ENCODE assay signal across 10 cellular contexts in the genomic region with DNA sequence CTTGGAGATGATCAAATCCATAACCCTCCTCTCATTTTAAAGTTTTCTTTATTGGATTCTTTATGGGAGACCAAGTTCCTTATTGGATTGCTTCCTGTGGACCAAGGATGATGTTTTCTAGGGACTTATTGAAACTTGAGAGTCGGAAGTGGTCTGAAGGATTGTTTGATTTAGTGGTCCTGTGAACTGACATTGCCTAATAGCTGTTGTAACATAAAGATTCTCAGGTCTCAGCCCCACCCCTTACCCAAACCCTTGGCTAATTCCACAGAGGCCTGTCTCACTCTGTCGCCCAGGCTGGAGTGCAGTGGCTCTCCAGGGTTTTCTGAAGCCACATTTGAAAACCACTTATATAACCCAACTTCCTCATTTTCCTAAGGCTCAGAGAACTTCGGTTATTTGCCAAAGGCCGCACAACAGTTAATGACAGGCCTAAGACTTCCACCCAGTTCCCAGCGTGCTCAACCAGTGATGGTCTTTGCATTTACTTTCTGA.
A peak's percentile ranks its signal among the peaks of the same experiment; 100 is the strongest.
DNase-seq lines count a peak whose midpoint lies in the region; ATAC-seq and TF ChIP-seq lines count a peak whose summit lies in the region.
"Had no signal": no experiment of that assay in that cellular context is flagged by ENCODE, and none has a peak within 500 bp of the region (broad histone marks: within the 10 kb centered on the region; RNA-seq: fewer than 3 reads in every experiment).

No MANE protein-coding gene starts in this region.

- peak overlapping the region; percentile 75 for H3K27ac Mint-ChIP-seq in MCF 10A (ENCODE audit: low read depth, unreplicated experiment)

- H3K9me3 ChIP-seq in muscle layer of duodenum (ENCODE audit: control insufficient read depth in 1 of 2, low read length in 2 of 2), result no peaks in the 10 kb centered on the region

- POLR2A ChIA-PET in MCF 10A (lab: Yijun Ruan, JAX), result interaction anchor here (1.6 to 6.2 kb wide), 5 partner anchors 13 to 85 kb away, joined by 3 to 127 read pairs (median 45); a partner anchor contains a TSS

- peaks cover 10 to 12% of the 10 kb centered on the region in 2 donors for H3K4me1 ChIP-seq in muscle layer of duodenum (ENCODE audit: control insufficient read depth in 1 of 2, insufficient read depth in 2 of 2, low read length in 2 of 2)

- no peak for TF ChIP-seq CTCF in MCF 10A (IDR thresholded peaks at IDR 0.05; ENCODE audit: unreplicated experiment)

- H3K27me3 ChIP-seq in muscle layer of duodenum (ENCODE audit: low read depth, low read length), result no peaks in the 10 kb centered on the region

- TSS peak; percentile 89 for BruUV-seq in MCF 10A (replicated peaks; lab: Mats Ljungman, UMichigan)

- H3K4me3 Mint-ChIP-seq in MCF 10A (ENCODE audit: unreplicated experiment), result peak overlapping the region; percentile 59

- peaks cover 48% of the 10 kb centered on the region for H3K4me1 Mint-ChIP-seq in MCF 10A (ENCODE audit: insufficient read depth, unreplicated experiment)

- H3K4me3 ChIP-seq in muscle layer of duodenum (ENCODE audit: low read depth in 1 of 2, low read length in 2 of 2), result no peak overlapping the region

- intact Hi-C loops in MCF 10A (cut with micrococcal nuclease), result no loop called here

- H3K27ac ChIP-seq in muscle layer of duodenum (ENCODE audit: low read length), result peak overlapping the region; percentile 7

- no peaks in the 10 kb centered on the region for H3K9me3 Mint-ChIP-seq in MCF 10A (ENCODE audit: unreplicated experiment)

- no peaks in the 10 kb centered on the region for H3K36me3 ChIP-seq in muscle layer of duodenum (ENCODE audit: control insufficient read depth in 1 of 2, insufficient read depth in 2 of 2, low read length in 2 of 2)

- H3K36me3 Mint-ChIP-seq in MCF 10A (ENCODE audit: insufficient read depth, unreplicated experiment), result peaks cover 6% of the 10 kb centered on the region

- peak; percentile 90 for DNase-seq in Daoy (ENCODE audit: low read depth)
- peak; percentile 96 for DNase-seq in NOMO-1 (lab: John Stamatoyannopoulos, UW; ENCODE audit: unreplicated experiment in 2 of 2)
- DNase-seq in MCF 10A (ENCODE audit: unreplicated experiment), result peak; percentile 63
- DNase-seq in hippocampal formation (lab: John Stamatoyannopoulos, UW), result no peak
- no peak for DNase-seq in ureter (ENCODE audit: low spot score)
- DNase-seq: occipital lobe; stimulated activated naive CD4-positive, alpha-beta T cell had no signal

- ATAC-seq in GM18511 (IDR thresholded peaks at IDR 0.05; ENCODE audit: unreplicated experiment) (no peak), GM21381 (IDR thresholded peaks at IDR 0.05; ENCODE audit: unreplicated experiment) (no peak)

- CTCF ChIA-PET in MCF 10A (lab: Yijun Ruan, JAX), result interaction anchor here (0.5 to 1.0 kb wide), 4 partner anchors 29 to 447 kb away, joined by 3 to 4 read pairs (median 3); a partner anchor contains a TSS

- H3K27me3 Mint-ChIP-seq in MCF 10A (ENCODE audit: insufficient read depth, unreplicated experiment), result no peaks in the 10 kb centered on the region

Comparison
In these comparisons a context has a peak if more than half of its experiments do, and no peak if none do; other contexts are left out.
1. DNase-seq: peak in Daoy (single experiment), NOMO-1 (2 of 2) and MCF 10A (single experiment); none in hippocampal formation (0 of 2) and ureter (single experiment).